Comparison of ENCODE assay signal across 1 cellular context in genomic region chr19:12639901-12640613, GRCh38.
TF ChIP-seq lines count a peak whose summit lies in the region.

No MANE protein-coding gene starts in this region.

TF ChIP-seq in HepG2, 621 proteins besides CTCF, POLR2A, EP300 and RAD21 (continued from another document and continues in another):
- TF ChIP-seq NR2C2 (CRISPR knock-in tag; IDR thresholded peaks at IDR 0.05; ENCODE audit: borderline replicate concordance) (peak; percentile 29; the same call in 1 of the 2 replicates), ZFY (CRISPR knock-in tag; IDR thresholded peaks at IDR 0.05) (peak; percentile 28; the same call in 1 of the 2 replicates), RXRA (CRISPR knock-in tag; IDR thresholded peaks at IDR 0.05) (peak; percentile 47; the same call in 1 of the 2 replicates), ZNF138 (CRISPR knock-in tag; IDR thresholded peaks at IDR 0.05; ENCODE audit: low read depth) (no peak), SP1 (IDR thresholded peaks at IDR 0.05) (no peak), SP1 (CRISPR knock-in tag; IDR thresholded peaks at IDR 0.05) (no peak), ZNF407 (CRISPR knock-in tag; IDR thresholded peaks at IDR 0.05; ENCODE audit: not compliant biosample characterization) (peak; percentile 33), MIER3 (CRISPR knock-in tag; IDR thresholded peaks at IDR 0.05; ENCODE audit: borderline replicate concordance) (peak; percentile 61; the same call in 1 of the 2 replicates), MAZ (IDR thresholded peaks at IDR 0.05; ENCODE audit: borderline replicate concordance, low read depth, low read length) (no peak), MAZ (CRISPR knock-in tag; IDR thresholded peaks at IDR 0.05; ENCODE audit: low read depth) (no peak), ZNF510 (CRISPR knock-in tag; IDR thresholded peaks at IDR 0.05; ENCODE audit: low read depth) (0 out of 2 replicates have a peak, but pooled peaks have one; percentile 53), GTF2F1 (IDR thresholded peaks at IDR 0.05; ENCODE audit: low read length) (no peak), ZNF235 (CRISPR knock-in tag; IDR thresholded peaks at IDR 0.05; ENCODE audit: borderline replicate concordance) (0 out of 2 replicates have a peak, but pooled peaks have one; percentile 42), TARDBP (CRISPR knock-in tag; IDR thresholded peaks at IDR 0.05) (no peak), ZNF609 (CRISPR knock-in tag; IDR thresholded peaks at IDR 0.05; ENCODE audit: borderline replicate concordance) (0 out of 2 replicates have a peak, but pooled peaks have one; percentile 18), MYC (CRISPR knock-in tag; IDR thresholded peaks at IDR 0.05; ENCODE audit: borderline replicate concordance) (peak; percentile 62; the same call in 1 of the 2 replicates), STAG1 (CRISPR knock-in tag; IDR thresholded peaks at IDR 0.05) (peak; percentile 54), TFDP1 (CRISPR knock-in tag; IDR thresholded peaks at IDR 0.05; ENCODE audit: borderline replicate concordance) (0 out of 2 replicates have a peak, but pooled peaks have one; percentile 12), NRL (CRISPR knock-in tag; IDR thresholded peaks at IDR 0.05; ENCODE audit: borderline replicate concordance) (peak; percentile 50; the same call in 1 of the 2 replicates), ZFX (CRISPR knock-in tag; IDR thresholded peaks at IDR 0.05; ENCODE audit: low read depth) (peak; percentile 57), WIZ (CRISPR knock-in tag; IDR thresholded peaks at IDR 0.05) (no peak), RBAK (CRISPR knock-in tag; IDR thresholded peaks at IDR 0.05) (no peak), ZNF256 (CRISPR knock-in tag; conservative IDR thresholded peaks at IDR 0.05) (peak; percentile 17; the same call in 1 of the 2 replicates), ZNF761 (CRISPR knock-in tag; conservative IDR thresholded peaks at IDR 0.05) (peak; percentile 59; the same call in 1 of the 2 replicates), ZNF205 (CRISPR knock-in tag; IDR thresholded peaks at IDR 0.05) (0 out of 2 replicates have a peak, but pooled peaks have one; percentile 15), NKX3-1 (CRISPR knock-in tag; IDR thresholded peaks at IDR 0.05) (0 out of 2 replicates have a peak, but pooled peaks have one; percentile 23)
- TF ChIP-seq, protein P1, sequence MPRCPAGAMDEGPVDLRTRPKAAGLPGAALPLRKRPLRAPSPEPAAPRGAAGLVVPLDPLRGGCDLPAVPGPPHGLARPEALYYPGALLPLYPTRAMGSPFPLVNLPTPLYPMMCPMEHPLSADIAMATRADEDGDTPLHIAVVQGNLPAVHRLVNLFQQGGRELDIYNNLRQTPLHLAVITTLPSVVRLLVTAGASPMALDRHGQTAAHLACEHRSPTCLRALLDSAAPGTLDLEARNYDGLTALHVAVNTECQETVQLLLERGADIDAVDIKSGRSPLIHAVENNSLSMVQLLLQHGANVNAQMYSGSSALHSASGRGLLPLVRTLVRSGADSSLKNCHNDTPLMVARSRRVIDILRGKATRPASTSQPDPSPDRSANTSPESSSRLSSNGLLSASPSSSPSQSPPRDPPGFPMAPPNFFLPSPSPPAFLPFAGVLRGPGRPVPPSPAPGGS (CRISPR knock-in tag; IDR thresholded peaks at IDR 0.05): no peak
- TF ChIP-seq, protein P2, sequence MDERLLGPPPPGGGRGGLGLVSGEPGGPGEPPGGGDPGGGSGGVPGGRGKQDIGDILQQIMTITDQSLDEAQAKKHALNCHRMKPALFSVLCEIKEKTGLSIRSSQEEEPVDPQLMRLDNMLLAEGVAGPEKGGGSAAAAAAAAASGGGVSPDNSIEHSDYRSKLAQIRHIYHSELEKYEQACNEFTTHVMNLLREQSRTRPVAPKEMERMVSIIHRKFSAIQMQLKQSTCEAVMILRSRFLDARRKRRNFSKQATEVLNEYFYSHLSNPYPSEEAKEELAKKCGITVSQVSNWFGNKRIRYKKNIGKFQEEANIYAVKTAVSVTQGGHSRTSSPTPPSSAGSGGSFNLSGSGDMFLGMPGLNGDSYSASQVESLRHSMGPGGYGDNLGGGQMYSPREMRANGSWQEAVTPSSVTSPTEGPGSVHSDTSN (CRISPR knock-in tag; IDR thresholded peaks at IDR 0.05): no peak
- TF ChIP-seq, protein P3, sequence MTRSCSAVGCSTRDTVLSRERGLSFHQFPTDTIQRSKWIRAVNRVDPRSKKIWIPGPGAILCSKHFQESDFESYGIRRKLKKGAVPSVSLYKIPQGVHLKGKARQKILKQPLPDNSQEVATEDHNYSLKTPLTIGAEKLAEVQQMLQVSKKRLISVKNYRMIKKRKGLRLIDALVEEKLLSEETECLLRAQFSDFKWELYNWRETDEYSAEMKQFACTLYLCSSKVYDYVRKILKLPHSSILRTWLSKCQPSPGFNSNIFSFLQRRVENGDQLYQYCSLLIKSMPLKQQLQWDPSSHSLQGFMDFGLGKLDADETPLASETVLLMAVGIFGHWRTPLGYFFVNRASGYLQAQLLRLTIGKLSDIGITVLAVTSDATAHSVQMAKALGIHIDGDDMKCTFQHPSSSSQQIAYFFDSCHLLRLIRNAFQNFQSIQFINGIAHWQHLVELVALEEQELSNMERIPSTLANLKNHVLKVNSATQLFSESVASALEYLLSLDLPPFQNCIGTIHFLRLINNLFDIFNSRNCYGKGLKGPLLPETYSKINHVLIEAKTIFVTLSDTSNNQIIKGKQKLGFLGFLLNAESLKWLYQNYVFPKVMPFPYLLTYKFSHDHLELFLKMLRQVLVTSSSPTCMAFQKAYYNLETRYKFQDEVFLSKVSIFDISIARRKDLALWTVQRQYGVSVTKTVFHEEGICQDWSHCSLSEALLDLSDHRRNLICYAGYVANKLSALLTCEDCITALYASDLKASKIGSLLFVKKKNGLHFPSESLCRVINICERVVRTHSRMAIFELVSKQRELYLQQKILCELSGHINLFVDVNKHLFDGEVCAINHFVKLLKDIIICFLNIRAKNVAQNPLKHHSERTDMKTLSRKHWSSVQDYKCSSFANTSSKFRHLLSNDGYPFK (CRISPR knock-in tag; IDR thresholded peaks at IDR 0.05; ENCODE audit: borderline replicate concordance): peak; percentile 41; the same call in 1 of the 2 replicates
- TF ChIP-seq, protein P4, sequence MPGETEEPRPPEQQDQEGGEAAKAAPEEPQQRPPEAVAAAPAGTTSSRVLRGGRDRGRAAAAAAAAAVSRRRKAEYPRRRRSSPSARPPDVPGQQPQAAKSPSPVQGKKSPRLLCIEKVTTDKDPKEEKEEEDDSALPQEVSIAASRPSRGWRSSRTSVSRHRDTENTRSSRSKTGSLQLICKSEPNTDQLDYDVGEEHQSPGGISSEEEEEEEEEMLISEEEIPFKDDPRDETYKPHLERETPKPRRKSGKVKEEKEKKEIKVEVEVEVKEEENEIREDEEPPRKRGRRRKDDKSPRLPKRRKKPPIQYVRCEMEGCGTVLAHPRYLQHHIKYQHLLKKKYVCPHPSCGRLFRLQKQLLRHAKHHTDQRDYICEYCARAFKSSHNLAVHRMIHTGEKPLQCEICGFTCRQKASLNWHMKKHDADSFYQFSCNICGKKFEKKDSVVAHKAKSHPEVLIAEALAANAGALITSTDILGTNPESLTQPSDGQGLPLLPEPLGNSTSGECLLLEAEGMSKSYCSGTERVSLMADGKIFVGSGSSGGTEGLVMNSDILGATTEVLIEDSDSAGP (CRISPR knock-in tag; IDR thresholded peaks at IDR 0.05; ENCODE audit: borderline replicate concordance): peak; percentile 61; the same call in 1 of the 2 replicates
